Comparison of ENCODE assay signal across 9 cellular contexts in genomic region chr1:24540906-24541710, GRCh38. TPM values are rescaled to one million over a fixed set of nuclear protein-coding genes. Genes with fewer than 3 reads are reported as not detected.
DNase-seq lines count a peak whose midpoint lies in the region; ATAC-seq, FAIRE-seq and TF ChIP-seq lines count a peak whose summit lies in the region.
"Had no signal": no experiment of that assay in that cellular context is flagged by ENCODE, and none has a peak within 500 bp of the region (broad histone marks: within the 10 kb centered on the region; RNA-seq: fewer than 3 reads in every experiment).

No MANE protein-coding gene starts in this region.

- peak overlapping the region; percentile 27; the same call in 2 of the 3 replicates for H3K4me3 ChIP-seq in A549
- H3K4me3 ChIP-seq: neural progenitor cell had no signal

- H3K27ac Mint-ChIP-seq in HFFc6, result 0 out of 2 replicates have a peak overlapping the region, but pooled peaks have one; percentile 3
- H3K27ac Mint-ChIP-seq: neural progenitor cell had no signal

- TF ChIP-seq POLR2A in A549 (IDR thresholded peaks at IDR 0.05; ENCODE audit: low read length), result no peak

- no peak overlapping the region for H3K4me3 Mint-ChIP-seq in HFFc6
- H3K4me3 Mint-ChIP-seq: neural progenitor cell had no signal

- peak overlapping the region; percentile 84 to 94 for H3K27ac ChIP-seq in A549
- H3K27ac ChIP-seq: neural progenitor cell had no signal

- TF ChIP-seq EP300 in A549 (IDR thresholded peaks at IDR 0.05), result 0 out of 5 replicates have a peak, but pooled peaks have one; percentile 28 to 53

- peak; percentile 32 to 83 for DNase-seq in A549 (ENCODE audit: low read depth in 1 of 2, low spot score in 1 of 2)
- peak; percentile 50 for DNase-seq in HFFc6
- DNase-seq in activated CD4-positive, alpha-beta T cell treated with anti-CD3 and anti-CD28 coated beads, Interleukin-2, amount 50 U/mL, for 48 hours, result peak; percentile 24 to 40
- peak; percentile 84 for DNase-seq in iris pigment epithelial cell (ENCODE audit: low read depth)
- DNase-seq in NCI-H128 (lab: John Stamatoyannopoulos, UW; ENCODE audit: unreplicated experiment), result no peak

- POLR2A ChIA-PET in A549 (lab: Yijun Ruan, JAX), result interaction anchor here (0.5 to 1.4 kb wide), 4 partner anchors 18 to 95 kb away, joined by 3 to 5 read pairs (median 3); partner anchors contain the start of gene RCAN3

- H3K9me3 Mint-ChIP-seq in HFFc6, result no peaks in the 10 kb centered on the region
- H3K9me3 Mint-ChIP-seq: neural progenitor cell had no signal

- CTCF ChIA-PET in A549 (lab: Yijun Ruan, JAX), result interaction anchor here (0.6 to 1.7 kb wide), 10 partner anchors 8 to 359 kb away, joined by 3 to 7 read pairs (median 3); partner anchors contain the start of gene NIPAL3

- peak; percentile 93 to 96 for ATAC-seq in A549
- no peak for ATAC-seq in GM19395 (IDR thresholded peaks at IDR 0.05; ENCODE audit: unreplicated experiment)
- no peak for ATAC-seq in HG02885 (IDR thresholded peaks at IDR 0.05; ENCODE audit: poor library complexity, unreplicated experiment)
- ATAC-seq in HG03457 (IDR thresholded peaks at IDR 0.05; ENCODE audit: unreplicated experiment), result no peak

- no peak for TF ChIP-seq CTCF in A549 (IDR thresholded peaks at IDR 0.05)
- TF ChIP-seq CTCF in HFFc6 (IDR thresholded peaks at IDR 0.05), result no peak

- no peaks in the 10 kb centered on the region for H3K9me3 ChIP-seq in A549

- peaks cover 48% of the 10 kb centered on the region for H3K4me1 Mint-ChIP-seq in HFFc6 (ENCODE audit: low read depth)

- no peaks in the 10 kb centered on the region for H3K27me3 Mint-ChIP-seq in HFFc6 (ENCODE audit: insufficient read depth)

- no peak for FAIRE-seq in A549 (lab: Jason Lieb, UNC)

- WGBS in A549 (ENCODE audit: missing lambda C conversion rate), result under 1% methylated on average over 7 of the region's 7 CpGs

- no peaks in the 10 kb centered on the region; the same call in 1 of the 2 replicates for H3K36me3 Mint-ChIP-seq in HFFc6 (ENCODE audit: low read depth)
- H3K36me3 Mint-ChIP-seq: neural progenitor cell had no signal

- peaks cover 71% of the 10 kb centered on the region for H3K4me1 ChIP-seq in A549

- peak; percentile 14 to 23; a peak in 2 of 5 replicates for TF ChIP-seq RAD21 in A549 (conservative IDR thresholded peaks at IDR 0.05 in 1 of 2, IDR thresholded peaks at IDR 0.05 in 1 of 2)

- H3K4me2 ChIP-seq in A549, result peak overlapping the region; percentile 88
- H3K4me2 ChIP-seq: neural progenitor cell had no signal

TF ChIP-seq in A549, 52 proteins besides CTCF, POLR2A, EP300 and RAD21:
- TF ChIP-seq BCL3 (IDR thresholded peaks at IDR 0.05) (0 out of 3 replicates have a peak, but pooled peaks have one; percentile 26), FOSL2 (IDR thresholded peaks at IDR 0.05) (peak; percentile 82), FOSL2 (CRISPR knock-in tag; IDR thresholded peaks at IDR 0.05) (peak; percentile 95), JUN (IDR thresholded peaks at IDR 0.05) (peak; percentile 60 to 68; a peak in 3 of 5 replicates), E2F6 (IDR thresholded peaks at IDR 0.05; ENCODE audit: borderline replicate concordance, low read depth) (no peak), JUNB (IDR thresholded peaks at IDR 0.05) (peak; percentile 67), CEBPB (IDR thresholded peaks at IDR 0.05) (peak; percentile 67 to 83), SMC3 (IDR thresholded peaks at IDR 0.05) (0 out of 3 replicates have a peak, but pooled peaks have one; percentile 12), EHF (CRISPR knock-in tag; IDR thresholded peaks at IDR 0.05) (no peak), NFE2L2 (conservative IDR thresholded peaks at IDR 0.05; ENCODE audit: low read length) (no peak), GATA3 (IDR thresholded peaks at IDR 0.05; ENCODE audit: borderline replicate concordance) (peak; percentile 47; the same call in 1 of the 2 replicates)
TF ChIP-seq in A549: peak in this region for 7.

RNA-seq across cellular contexts. Expression of gene NCMAP, which starts 14.8 kb away (rescaled TPM):
- 1.7 and 2.2 TPM in 2 replicates for polyA plus RNA-seq in A549 (2011; rRNA removed)
- polyA plus RNA-seq in A549 (2012; cell fraction: cytosol; rRNA removed), result 0.08 and 0.09 TPM in 2 replicates
- polyA plus RNA-seq in A549 (2012; cell fraction: nucleus; rRNA removed), result 0.04 and 0.12 TPM in 2 replicates
- polyA plus RNA-seq in A549 (2017; fragmentation: RNase III; extraction: RNeasy Plus Mini Kit Qiagen cat#74134 plus additional on column Dnase treatment), result 0.08 to 0.24 TPM (median 0.13 TPM) in 3 replicates
- 1.8 and 2.5 TPM in 2 replicates for polyA minus RNA-seq in A549 (2011; rRNA and poly(A)+ RNA removed)
- not detected for total RNA-seq in HFFc6 (2021; fragmentation: NEBNext Ultra II Directional; extraction: Animal tissue kit (Norgen Biotek cat#: 25700))

RNA-seq across cellular contexts. Expression of gene RCAN3, which starts 38.5 kb away (rescaled TPM):
- polyA plus RNA-seq in A549 (2011; rRNA removed), result 11.5 and 14.6 TPM in 2 replicates
- 5.8 and 6.8 TPM in 2 replicates for polyA plus RNA-seq in A549 (2012; cell fraction: cytosol; rRNA removed)
- 3.3 and 7.4 TPM in 2 replicates for polyA plus RNA-seq in A549 (2012; cell fraction: nucleus; rRNA removed)
- 6.7 to 7.5 TPM (median 7.4 TPM) in 3 replicates for polyA plus RNA-seq in A549 (2017; fragmentation: RNase III; extraction: RNeasy Plus Mini Kit Qiagen cat#74134 plus additional on column Dnase treatment)
- polyA minus RNA-seq in A549 (2011; rRNA and poly(A)+ RNA removed), result 9.7 and 10.4 TPM in 2 replicates
- total RNA-seq in HFFc6 (2021; fragmentation: NEBNext Ultra II Directional; extraction: Animal tissue kit (Norgen Biotek cat#: 25700)), result 10 to 100 TPM; 11.9 to 14.5 (median 12.9) TPM

Comparison
In these comparisons a context has a peak if more than half of its experiments do, and no peak if none do; other contexts are left out.
1. ATAC-seq: peak in A549 (2 of 2); none in GM19395 (single experiment), HG02885 (single experiment) and HG03457 (single experiment).